In genomic region chr17:9408381-9408780, GRCh38 we compare ENCODE assay signal across 26 cellular contexts.
DNase-seq lines count a peak whose midpoint lies in the region; ATAC-seq and TF ChIP-seq lines count a peak whose summit lies in the region.
"Had no signal": no experiment of that assay in that cellular context is flagged by ENCODE, and none has a peak within 500 bp of the region (broad histone marks: within the 10 kb centered on the region; RNA-seq: fewer than 3 reads in every experiment).

No MANE protein-coding gene starts in this region.

- no TSS peak for BruUV-seq in MCF 10A (replicated peaks; lab: Mats Ljungman, UMichigan)
- no TSS peak for BruUV-seq in mammary epithelial cell (replicated peaks; lab: Mats Ljungman, UMichigan)

- no peaks in the 10 kb centered on the region for H4K20me1 ChIP-seq in mammary epithelial cell (ENCODE audit: insufficient read depth, low read length)
- H4K20me1 ChIP-seq in GM23338 (replicated peaks; ENCODE audit: insufficient read depth): no peaks in the 10 kb centered on the region

- H3K9me3 Mint-ChIP-seq in MCF 10A (ENCODE audit: unreplicated experiment) (no peaks in the 10 kb centered on the region), GM23338 (no peaks in the 10 kb centered on the region)
- H3K9me3 Mint-ChIP-seq in activated T-cell treated with anti-CD3 and anti-CD28 coated beads, Interleukin-2, amount 50 U/mL, for 24 hours: no peaks in the 10 kb centered on the region
- H3K9me3 Mint-ChIP-seq: activated CD4-positive, alpha-beta T cell treated with anti-CD3 and anti-CD28 coated beads, Interleukin-2, amount 10 ng/mL, durations not matched to agents 24 days and 14 days; activated naive CD8-positive, alpha-beta T cell treated with anti-CD3 and anti-CD28 coated beads, Interleukin-2, amount 10 ng/mL, durations not matched to agents 7 days and 5 days had no signal

- H3K27me3 Mint-ChIP-seq in MCF 10A (ENCODE audit: insufficient read depth, unreplicated experiment) (no peaks in the 10 kb centered on the region), GM23338 (ENCODE audit: insufficient read depth, low read depth, poor library complexity) (peaks cover 2% of the 10 kb centered on the region)
- H3K27me3 Mint-ChIP-seq in activated T-cell treated with anti-CD3 and anti-CD28 coated beads, Interleukin-2, amount 50 U/mL, for 24 hours: no peaks in the 10 kb centered on the region
- H3K27me3 Mint-ChIP-seq: activated CD4-positive, alpha-beta T cell treated with anti-CD3 and anti-CD28 coated beads, Interleukin-2, amount 10 ng/mL, durations not matched to agents 24 days and 14 days; activated CD8-positive, alpha-beta memory T cell treated with anti-CD3 and anti-CD28 coated beads, Interleukin-2, amount 10 ng/mL, durations not matched to agents 7 days and 5 days; activated naive CD8-positive, alpha-beta T cell treated with anti-CD3 and anti-CD28 coated beads, Interleukin-2, amount 10 ng/mL, durations not matched to agents 7 days and 5 days; B cell had no signal

- H3K79me2 ChIP-seq in mammary epithelial cell (ENCODE audit: insufficient read depth, low read length): no peaks in the 10 kb centered on the region
- no peaks in the 10 kb centered on the region for H3K79me2 ChIP-seq in GM23338 (replicated peaks; ENCODE audit: insufficient read depth)

- H3K4me1 Mint-ChIP-seq in MCF 10A (ENCODE audit: insufficient read depth, unreplicated experiment) (peaks cover 10% of the 10 kb centered on the region), GM23338 (peaks cover 28% of the 10 kb centered on the region)
- H3K4me1 Mint-ChIP-seq in activated T-cell treated with anti-CD3 and anti-CD28 coated beads, Interleukin-2, amount 50 U/mL, for 24 hours (ENCODE audit: low read depth): no peaks in the 10 kb centered on the region
- H3K4me1 Mint-ChIP-seq: activated CD4-positive, alpha-beta T cell treated with anti-CD3 and anti-CD28 coated beads, Interleukin-2, amount 10 ng/mL, durations not matched to agents 24 days and 14 days; activated CD8-positive, alpha-beta memory T cell treated with anti-CD3 and anti-CD28 coated beads, Interleukin-2, amount 10 ng/mL, durations not matched to agents 7 days and 5 days; activated naive CD8-positive, alpha-beta T cell treated with anti-CD3 and anti-CD28 coated beads, Interleukin-2, amount 10 ng/mL, durations not matched to agents 7 days and 5 days had no signal

- H3F3A ChIP-seq in GM23338 (replicated peaks; ENCODE audit: low read depth): no peaks in the 10 kb centered on the region

- intact Hi-C loops in MCF 10A (cut with micrococcal nuclease) (no loop called here), breast epithelium (cut with DNase I; ENCODE audit: low total_unique reads) (no loop called here), mammary epithelial cell (cut with micrococcal nuclease) (loop anchor here (10.0 kb wide), 1 partner anchor 106 kb away; no protein-coding TSS in a partner anchor)

- H3K9me2 ChIP-seq in GM23338 (ENCODE audit: insufficient read depth): no peaks in the 10 kb centered on the region; the same call in 1 of the 2 replicates

- no peak overlapping the region for H3K9ac ChIP-seq in mammary epithelial cell (ENCODE audit: insufficient read depth, low read length)

- peak; percentile 11 for DNase-seq in MCF 10A (ENCODE audit: unreplicated experiment)
- DNase-seq in breast epithelium (ENCODE audit: low spot score in 2 of 2): no peak
- DNase-seq in mammary epithelial cell: peak; percentile 65
- DNase-seq in kidney epithelial cell (ENCODE audit: low read depth): peak; percentile 85
- DNase-seq in activated T-cell treated with anti-CD3 and anti-CD28 coated beads, Interleukin-2, amount 50 U/mL, for 24 hours: no peak
- DNase-seq in caudate nucleus (lab: John Stamatoyannopoulos, UW): no peak
- DNase-seq in NCI-H2227 treated with DMSO at 0.1 percent for 48 hours (lab: John Stamatoyannopoulos, UW): no peak
- no peak for DNase-seq in GM23338 (ENCODE audit: low spot score)
- DNase-seq: activated CD4-positive, alpha-beta T cell treated with anti-CD3 and anti-CD28 coated beads, Interleukin-2, amount 10 ng/mL, durations not matched to agents 24 days and 14 days; activated CD8-positive, alpha-beta memory T cell treated with anti-CD3 and anti-CD28 coated beads, Interleukin-2, amount 10 ng/mL, durations not matched to agents 7 days and 5 days; activated naive CD8-positive, alpha-beta T cell treated with anti-CD3 and anti-CD28 coated beads, Interleukin-2, amount 10 ng/mL, durations not matched to agents 7 days and 5 days; erythroblast; H7; Kasumi-1; midbrain; NCI-H1105 treated with DMSO at 0.1 percent for 48 hours; NCI-H2081; NCI-H510A; NK-92 treated with Interleukin-12 subunit alpha and Interleukin-12 subunit beta, amount 100 ng/mL, for 24 hours; small intestine; stimulated activated CD4-positive, alpha-beta T cell treated with anti-CD3 and anti-CD28 coated beads, Interleukin-2, amount 100 ng/mL, for 48 hours; stimulated activated naive CD8-positive, alpha-beta T cell treated with anti-CD3 and anti-CD28 coated beads, Interleukin-15, Interleukin-2, amounts not matched to agents 100 U/mL and 50 U/mL, for 24 hours; SW 1271; transverse colon had no signal

- WGBS in mammary epithelial cell (ENCODE audit: low coverage, missing lambda C conversion rate): 0% methylated on average over 1 of the region's 1 CpG

- no peak for TF ChIP-seq CTCF in MCF 10A (IDR thresholded peaks at IDR 0.05; ENCODE audit: unreplicated experiment)
- TF ChIP-seq CTCF in breast epithelium (IDR thresholded peaks at IDR 0.05): no peak
- TF ChIP-seq CTCF in mammary epithelial cell (conservative IDR thresholded peaks at IDR 0.05 in 1 of 2, IDR thresholded peaks at IDR 0.05 in 1 of 2; ENCODE audit: extremely low read depth in 1 of 2, insufficient read depth in 1 of 2, low read depth in 1 of 2, low read length in 2 of 2): no peak
- TF ChIP-seq CTCF in kidney epithelial cell (IDR thresholded peaks at IDR 0.05; ENCODE audit: insufficient read depth, low read length, poor library complexity, severe bottlenecking): no peak
- no peak for TF ChIP-seq CTCF in GM23338 (conservative IDR thresholded peaks at IDR 0.05; ENCODE audit: low read depth in 2 of 2)

- H3K27ac Mint-ChIP-seq in MCF 10A (ENCODE audit: low read depth, unreplicated experiment) (no peak overlapping the region), GM23338 (no peak overlapping the region)
- H3K27ac Mint-ChIP-seq in activated T-cell treated with anti-CD3 and anti-CD28 coated beads, Interleukin-2, amount 50 U/mL, for 24 hours: no peak overlapping the region
- H3K27ac Mint-ChIP-seq: activated CD4-positive, alpha-beta T cell treated with anti-CD3 and anti-CD28 coated beads, Interleukin-2, amount 10 ng/mL, durations not matched to agents 24 days and 14 days; activated CD8-positive, alpha-beta memory T cell treated with anti-CD3 and anti-CD28 coated beads, Interleukin-2, amount 10 ng/mL, durations not matched to agents 7 days and 5 days; activated naive CD8-positive, alpha-beta T cell treated with anti-CD3 and anti-CD28 coated beads, Interleukin-2, amount 10 ng/mL, durations not matched to agents 7 days and 5 days; B cell had no signal

- H3K36me3 Mint-ChIP-seq in MCF 10A (ENCODE audit: insufficient read depth, unreplicated experiment) (no peaks in the 10 kb centered on the region), GM23338 (ENCODE audit: low read depth) (no peaks in the 10 kb centered on the region)
- H3K36me3 Mint-ChIP-seq in activated T-cell treated with anti-CD3 and anti-CD28 coated beads, Interleukin-2, amount 50 U/mL, for 24 hours (ENCODE audit: low read depth): peaks cover 7% of the 10 kb centered on the region
- H3K36me3 Mint-ChIP-seq: activated CD8-positive, alpha-beta memory T cell treated with anti-CD3 and anti-CD28 coated beads, Interleukin-2, amount 10 ng/mL, durations not matched to agents 7 days and 5 days had no signal

- no peak for ATAC-seq in GM23338
- ATAC-seq: activated CD8-positive, alpha-beta memory T cell treated with anti-CD3 and anti-CD28 coated beads, Interleukin-2, amount 10 ng/mL, durations not matched to agents 7 days and 5 days; left lobe of liver; stimulated activated naive CD8-positive, alpha-beta T cell treated with anti-CD3 and anti-CD28 coated beads, Interleukin-15, Interleukin-2, amounts not matched to agents 100 U/mL and 50 U/mL, for 24 hours had no signal

- H3K4me3 ChIP-seq in breast epithelium (no peak overlapping the region), mammary epithelial cell (replicated peaks in 1 of 3; ENCODE audit: insufficient read depth in 1 of 3, low read depth in 2 of 3, low read length in 3 of 3) (no peak overlapping the region), kidney epithelial cell (ENCODE audit: low read depth, low read length) (no peak overlapping the region), GM23338 (no peak overlapping the region)
- H3K4me3 ChIP-seq: transverse colon had no signal

- no peaks in the 10 kb centered on the region for H3K27me3 ChIP-seq in breast epithelium
- no peaks in the 10 kb centered on the region for H3K27me3 ChIP-seq in mammary epithelial cell (ENCODE audit: insufficient read depth, low read length)
- no peaks in the 10 kb centered on the region for H3K27me3 ChIP-seq in kidney epithelial cell (ENCODE audit: control insufficient read depth, insufficient read depth, low read length)
- H3K27me3 ChIP-seq in GM23338 (ENCODE audit: insufficient read depth): no peaks in the 10 kb centered on the region
- H3K27me3 ChIP-seq: transverse colon had no signal

- H3K4me1 ChIP-seq in breast epithelium (peaks cover 3 to 10% of the 10 kb centered on the region in 2 donors), mammary epithelial cell (ENCODE audit: insufficient read depth, low read length) (peaks cover 11% of the 10 kb centered on the region), GM23338 (ENCODE audit: insufficient read depth) (peaks cover 7% of the 10 kb centered on the region; the same call in 1 of the 2 replicates)

- POLR2A ChIA-PET in MCF 10A (lab: Yijun Ruan, JAX): no interaction called here

- H3K36me3 ChIP-seq in breast epithelium (no peaks in the 10 kb centered on the region), mammary epithelial cell (ENCODE audit: insufficient read depth, low read length) (no peaks in the 10 kb centered on the region), kidney epithelial cell (ENCODE audit: control insufficient read depth, insufficient read depth, low read length) (no peaks in the 10 kb centered on the region), GM23338 (ENCODE audit: insufficient read depth) (no peaks in the 10 kb centered on the region; the same call in 1 of the 2 replicates)
- H3K36me3 ChIP-seq: transverse colon had no signal

- H2AFZ ChIP-seq in mammary epithelial cell (ENCODE audit: low read depth, low read length) (peak overlapping the region; percentile 41), GM23338 (no peak overlapping the region)

- in situ Hi-C loops in mammary epithelial cell (cut with MboI; ENCODE audit: low sequenced_read_pairs in 2 of 2): no loop called here

- H3K4me3 Mint-ChIP-seq in MCF 10A (ENCODE audit: unreplicated experiment) (no peak overlapping the region), GM23338 (no peak overlapping the region)
- no peak overlapping the region for H3K4me3 Mint-ChIP-seq in activated T-cell treated with anti-CD3 and anti-CD28 coated beads, Interleukin-2, amount 50 U/mL, for 24 hours
- H3K4me3 Mint-ChIP-seq: activated CD4-positive, alpha-beta T cell treated with anti-CD3 and anti-CD28 coated beads, Interleukin-2, amount 10 ng/mL, durations not matched to agents 24 days and 14 days; activated CD8-positive, alpha-beta memory T cell treated with anti-CD3 and anti-CD28 coated beads, Interleukin-2, amount 10 ng/mL, durations not matched to agents 7 days and 5 days; activated naive CD8-positive, alpha-beta T cell treated with anti-CD3 and anti-CD28 coated beads, Interleukin-2, amount 10 ng/mL, durations not matched to agents 7 days and 5 days; B cell had no signal

- CTCF ChIA-PET in MCF 10A (lab: Yijun Ruan, JAX) (no interaction called here), mammary epithelial cell (lab: Charles Lee; ENCODE audit: low non-redundant PET) (interaction anchor here (0.5 kb wide), 1 partner anchor 409 kb away, joined by 5 read pairs; no protein-coding TSS in a partner anchor)

- H3K27ac ChIP-seq in breast epithelium: peak overlapping the region in 1 of 2 donors; percentile 23
- peak overlapping the region; percentile 30 for H3K27ac ChIP-seq in mammary epithelial cell (ENCODE audit: insufficient read depth, low read depth, low read length)
- H3K27ac ChIP-seq in caudate nucleus (ENCODE audit: low read depth, low read length): no peak overlapping the region
- no peak overlapping the region for H3K27ac ChIP-seq in GM23338 (ENCODE audit: low read depth)
- H3K27ac ChIP-seq: transverse colon had no signal

- H3K9me3 ChIP-seq in breast epithelium (no peaks in the 10 kb centered on the region), mammary epithelial cell (replicated peaks; ENCODE audit: insufficient read depth, low read length) (no peaks in the 10 kb centered on the region)
- H3K9me3 ChIP-seq: transverse colon had no signal

- no peak for TF ChIP-seq POLR2A in breast epithelium (IDR thresholded peaks at IDR 0.05)

- dilution Hi-C loops in mammary epithelial cell (cut with HindIII; ENCODE audit: low sequenced_read_pairs): no loop called here

- H3K4me2 ChIP-seq in mammary epithelial cell (ENCODE audit: insufficient read depth, low read depth, low read length): peak overlapping the region; percentile 30
- no peak overlapping the region for H3K4me2 ChIP-seq in GM23338

Comparison
In these comparisons a context has a peak if more than half of its experiments do, and no peak if none do; other contexts are left out.
1. DNase-seq: peak in MCF 10A (single experiment), mammary epithelial cell (single experiment) and kidney epithelial cell (single experiment); none in breast epithelium (0 of 2), activated T-cell treated with anti-CD3 and anti-CD28 coated beads, Interleukin-2, amount 50 U/mL, for 24 hours (single experiment), caudate nucleus (0 of 61), NCI-H2227 treated with DMSO at 0.1 percent for 48 hours (single experiment) and GM23338 (single experiment).